In the genomic region with DNA sequence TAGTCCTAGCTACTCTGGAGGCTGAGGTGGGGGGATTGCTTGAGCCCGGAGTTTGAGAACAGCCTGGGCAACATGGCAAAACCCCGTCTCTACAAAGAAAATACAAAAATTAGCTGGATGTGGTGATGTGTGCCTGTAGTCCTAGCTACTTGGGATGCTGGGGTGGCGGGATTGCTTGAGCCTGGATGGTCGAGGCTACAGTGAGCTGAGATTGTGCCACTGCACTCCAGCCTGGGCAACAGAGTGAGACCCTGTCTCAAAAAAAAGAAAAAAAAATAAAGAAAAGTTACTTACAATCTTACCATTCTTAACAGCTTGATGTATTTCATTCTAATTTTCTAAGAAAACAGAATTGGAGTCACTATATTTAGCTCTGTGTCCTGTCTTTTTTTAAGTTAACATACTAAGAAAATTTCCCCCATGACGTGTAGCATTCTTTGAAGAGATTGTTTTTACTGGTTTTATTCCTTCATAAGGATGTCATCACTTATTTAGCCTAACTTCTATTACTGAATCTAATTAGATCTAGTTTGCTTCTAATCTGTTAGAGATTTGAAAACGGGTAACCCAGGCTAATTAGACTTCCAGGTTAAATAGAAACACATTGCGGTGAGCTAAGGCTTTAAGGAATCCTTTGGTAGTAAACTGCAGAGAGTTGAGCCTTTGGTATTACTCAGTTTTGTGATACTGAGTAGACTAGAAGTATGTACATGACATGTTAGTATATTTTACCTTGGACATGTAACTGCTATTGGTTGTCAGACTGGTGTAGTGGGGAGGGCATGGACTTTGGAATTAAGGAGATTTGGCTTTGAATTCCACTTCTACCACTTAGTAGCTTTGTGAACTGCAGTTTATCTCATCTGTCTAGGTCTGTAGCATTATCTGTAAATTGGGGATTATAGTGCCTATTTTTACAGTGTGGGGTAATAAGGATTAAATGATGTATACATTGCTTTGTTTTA, we compare ENCODE assay signal across 23 cellular contexts. TPM values are rescaled to one million over a fixed set of nuclear protein-coding genes. Genes with fewer than 3 reads are reported as not detected.
DNase-seq lines count a peak whose midpoint lies in the region; ATAC-seq, FAIRE-seq and TF ChIP-seq lines count a peak whose summit lies in the region.
"Had no signal": no experiment of that assay in that cellular context is flagged by ENCODE, and none has a peak within 500 bp of the region (broad histone marks: within the 10 kb centered on the region; RNA-seq: fewer than 3 reads in every experiment).

No MANE protein-coding gene starts in this region.

- no peak for ATAC-seq in WTC11
- no peak for ATAC-seq in HG03280 (IDR thresholded peaks at IDR 0.05; ENCODE audit: unreplicated experiment)
- ATAC-seq: left ventricle myocardium superior, right cardiac atrium had no signal

- DNase-seq in activated naive CD4-positive, alpha-beta T cell treated with anti-CD3 and anti-CD28 coated beads for 36 hours, result no peak
- DNase-seq in activated naive CD4-positive, alpha-beta T cell (lab: John Stamatoyannopoulos, UW), result no peak
- DNase-seq in WTC11 (ENCODE audit: low spot score) (no peak), fibroblast of villous mesenchyme (ENCODE audit: low read depth) (peak; percentile 49), small intestine (peak; percentile 24)
- DNase-seq in activated T-cell treated with anti-CD3 and anti-CD28 coated beads, Interleukin-2, amount 50 U/mL, for 1 hour, result no peak
- no peak for DNase-seq in activated CD8-positive, alpha-beta memory T cell treated with anti-CD3 and anti-CD28 coated beads for 24 hours
- DNase-seq: activated CD4-positive, CD25-positive, alpha-beta regulatory T cell; anterior cingulate cortex; CD4-positive, CD25-positive, alpha-beta regulatory T cell; colonic mucosa; DMS79 treated with DMSO at 0.1 percent for 48 hours; left ventricle myocardium superior; NCI-H1105; NCI-H2107; NCI-H69; PC-9; right cardiac atrium; stimulated activated naive CD4-positive, alpha-beta T cell; trophoblast cell had no signal

- POLR2A ChIA-PET in WTC11 (lab: Charles Lee), result interaction anchor here (0.6 kb wide), 1 partner anchor 724 kb away, joined by 3 read pairs; no protein-coding TSS in a partner anchor

- CTCF ChIA-PET in activated naive CD4-positive, alpha-beta T cell treated with anti-CD3 and anti-CD28 coated beads for 36 hours (lab: Charles Lee), result interaction anchor here (0.6 to 0.9 kb wide), 2 partner anchors 28 to 42 kb away, joined by 3 read pairs; no protein-coding TSS in a partner anchor
- CTCF ChIA-PET in WTC11 (lab: Charles Lee), result no interaction called here

- TF ChIP-seq CTCF in WTC11 (IDR thresholded peaks at IDR 0.05) (no peak), fibroblast of villous mesenchyme (IDR thresholded peaks at IDR 0.05; ENCODE audit: insufficient read depth, low read depth, low read length) (no peak)

- H3K9me3 Mint-ChIP-seq in activated naive CD4-positive, alpha-beta T cell treated with anti-CD3 and anti-CD28 coated beads for 36 hours, result no peaks in the 10 kb centered on the region
- H3K9me3 Mint-ChIP-seq in WTC11, result no peaks in the 10 kb centered on the region

- H3K27me3 ChIP-seq in small intestine (ENCODE audit: control insufficient read depth in 2 of 2, insufficient read depth in 2 of 2, low read length in 2 of 2), result no peaks in the 10 kb centered on the region
- H3K27me3 ChIP-seq: colonic mucosa, SJSA1 had no signal

- whole genome bisulfite sequencing in small intestine, 3 donors, result 83 to 88% (median 88%) methylated on average over 7 of the region's 7 CpGs

- H3K36me3 Mint-ChIP-seq in activated naive CD4-positive, alpha-beta T cell treated with anti-CD3 and anti-CD28 coated beads for 36 hours (ENCODE audit: low read depth), result peaks cover 39% of the 10 kb centered on the region
- H3K36me3 Mint-ChIP-seq in WTC11, result peaks cover 67% of the 10 kb centered on the region

- H3K9me3 ChIP-seq in small intestine (ENCODE audit: control insufficient read depth, low read depth), result no peaks in the 10 kb centered on the region
- H3K9me3 ChIP-seq: colonic mucosa, SJSA1 had no signal

- no peaks in the 10 kb centered on the region for H3K4me1 ChIP-seq in small intestine (ENCODE audit: control insufficient read depth in 2 of 2, insufficient read depth in 1 of 2, low read depth in 1 of 2, low read length in 1 of 2)
- H3K4me1 ChIP-seq: colonic mucosa, SJSA1 had no signal

- intact Hi-C loops in activated naive CD4-positive, alpha-beta T cell treated with anti-CD3 and anti-CD28 coated beads for 36 hours (cut with micrococcal nuclease), result no loop called here

- no peak overlapping the region for H3K4me3 Mint-ChIP-seq in activated naive CD4-positive, alpha-beta T cell treated with anti-CD3 and anti-CD28 coated beads for 36 hours
- no peak overlapping the region for H3K4me3 Mint-ChIP-seq in WTC11
- H3K4me3 Mint-ChIP-seq: CD4-positive, CD25-positive, alpha-beta regulatory T cell had no signal

- H3K36me3 ChIP-seq in small intestine (ENCODE audit: control insufficient read depth in 2 of 2, insufficient read depth in 2 of 2, low read length in 2 of 2), result peaks cover 4 to 13% of the 10 kb centered on the region in 2 donors
- H3K36me3 ChIP-seq: colonic mucosa had no signal

- FAIRE-seq in small intestine (lab: Jason Lieb, UNC), result no peak
- FAIRE-seq: A204.1 had no signal

- H3K27me3 Mint-ChIP-seq in activated naive CD4-positive, alpha-beta T cell treated with anti-CD3 and anti-CD28 coated beads for 36 hours (ENCODE audit: low read depth), result no peaks in the 10 kb centered on the region
- no peaks in the 10 kb centered on the region for H3K27me3 Mint-ChIP-seq in WTC11 (ENCODE audit: low read depth)
- H3K27me3 Mint-ChIP-seq: CD4-positive, CD25-positive, alpha-beta regulatory T cell had no signal

- peaks cover 33% of the 10 kb centered on the region for H3K4me1 Mint-ChIP-seq in activated naive CD4-positive, alpha-beta T cell treated with anti-CD3 and anti-CD28 coated beads for 36 hours (ENCODE audit: low read depth)
- peaks cover 16% of the 10 kb centered on the region for H3K4me1 Mint-ChIP-seq in WTC11

- H3K4me3 ChIP-seq in fibroblast of villous mesenchyme (ENCODE audit: low read depth, low read length) (no peak overlapping the region), small intestine (ENCODE audit: low read depth in 1 of 2, low read length in 2 of 2) (no peak overlapping the region)
- H3K4me3 ChIP-seq: colonic mucosa, PC-9, SJSA1 had no signal

- H3K27ac ChIP-seq in small intestine (ENCODE audit: low read depth in 1 of 2, low read length in 1 of 2), result no peak overlapping the region
- H3K27ac ChIP-seq: colonic mucosa, PC-9, SJSA1 had no signal

- H3K27ac Mint-ChIP-seq in activated naive CD4-positive, alpha-beta T cell treated with anti-CD3 and anti-CD28 coated beads for 36 hours, result peak overlapping the region; percentile 59
- H3K27ac Mint-ChIP-seq in WTC11, result no peak overlapping the region

TF ChIP-seq in WTC11, 78 proteins besides CTCF, POLR2A, EP300 and RAD21:
- 0 out of 2 replicates have a peak, but pooled peaks have one; percentile 37 for TF ChIP-seq ZNF121 (CRISPR knock-in tag; IDR thresholded peaks at IDR 0.05)
- TF ChIP-seq, protein P1, sequence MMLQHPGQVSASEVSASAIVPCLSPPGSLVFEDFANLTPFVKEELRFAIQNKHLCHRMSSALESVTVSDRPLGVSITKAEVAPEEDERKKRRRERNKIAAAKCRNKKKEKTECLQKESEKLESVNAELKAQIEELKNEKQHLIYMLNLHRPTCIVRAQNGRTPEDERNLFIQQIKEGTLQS (CRISPR knock-in tag; conservative IDR thresholded peaks at IDR 0.05), result no peak

RNA-seq across cellular contexts. Expression of gene HSPA4, which starts 24.0 kb away (rescaled TPM):
- 100 to 1,000 TPM; 180 to 190 TPM for total RNA-seq in activated naive CD4-positive, alpha-beta T cell treated with anti-CD3 and anti-CD28 coated beads for 36 hours
- total RNA-seq in WTC11 (2021), result 316 to 363 TPM (median 335 TPM) in 3 replicates
- total RNA-seq in fibroblast of villous mesenchyme, result 104 and 187 TPM in 2 replicates
- polyA plus RNA-seq in small intestine, result 10 to 100 TPM; 30.9 to 44.7 (median 37.6) TPM

RNA-seq across cellular contexts. Expression of gene ZCCHC10, which starts 49.5 kb away (rescaled TPM):
- 10 to 100 TPM; 23.5 to 27.0 TPM for total RNA-seq in activated naive CD4-positive, alpha-beta T cell treated with anti-CD3 and anti-CD28 coated beads for 36 hours
- 22.9 to 24.2 TPM (median 24.2 TPM) in 3 replicates for total RNA-seq in WTC11 (2021)
- 11.0 and 25.5 TPM in 2 replicates for total RNA-seq in fibroblast of villous mesenchyme
- 10 to 100 TPM; 24.4 to 39.7 (median 28.1) TPM for polyA plus RNA-seq in small intestine

Comparison
In these comparisons a context has a peak if more than half of its experiments do, and no peak if none do; other contexts are left out.
1. DNase-seq: peak in fibroblast of villous mesenchyme (single experiment) and small intestine (single experiment); none in activated naive CD4-positive, alpha-beta T cell treated with anti-CD3 and anti-CD28 coated beads for 36 hours (single experiment), activated naive CD4-positive, alpha-beta T cell (0 of 4), WTC11 (single experiment), activated T-cell treated with anti-CD3 and anti-CD28 coated beads, Interleukin-2, amount 50 U/mL, for 1 hour (single experiment) and activated CD8-positive, alpha-beta memory T cell treated with anti-CD3 and anti-CD28 coated beads for 24 hours (single experiment).